In genomic region chr2:106599540-106599939, GRCh38 we compare ENCODE assay signal across 7 cellular contexts.
"Had no signal": no experiment of that assay in that cellular context is flagged by ENCODE, and none has a peak within 500 bp of the region (broad histone marks: within the 10 kb centered on the region; RNA-seq: fewer than 3 reads in every experiment).

No MANE protein-coding gene starts in this region.

- H3K4me2 ChIP-seq: GM23338 had no signal

- H2AFZ ChIP-seq: GM23338 had no signal

- H3K4me1 ChIP-seq: HAP-1 had no signal

- DNase-seq: H7, HFFc6, KG1 had no signal

- H3K27ac ChIP-seq: HL-60 had no signal

- H3K36me3 ChIP-seq: HAP-1 had no signal

- ATAC-seq: GM23338, HCT116 had no signal

- H3K4me3 ChIP-seq: GM23338, HAP-1 had no signal

- H3K9me3 ChIP-seq: HAP-1 had no signal
